Comparison of ENCODE assay signal across 8 cellular contexts in the genomic region with DNA sequence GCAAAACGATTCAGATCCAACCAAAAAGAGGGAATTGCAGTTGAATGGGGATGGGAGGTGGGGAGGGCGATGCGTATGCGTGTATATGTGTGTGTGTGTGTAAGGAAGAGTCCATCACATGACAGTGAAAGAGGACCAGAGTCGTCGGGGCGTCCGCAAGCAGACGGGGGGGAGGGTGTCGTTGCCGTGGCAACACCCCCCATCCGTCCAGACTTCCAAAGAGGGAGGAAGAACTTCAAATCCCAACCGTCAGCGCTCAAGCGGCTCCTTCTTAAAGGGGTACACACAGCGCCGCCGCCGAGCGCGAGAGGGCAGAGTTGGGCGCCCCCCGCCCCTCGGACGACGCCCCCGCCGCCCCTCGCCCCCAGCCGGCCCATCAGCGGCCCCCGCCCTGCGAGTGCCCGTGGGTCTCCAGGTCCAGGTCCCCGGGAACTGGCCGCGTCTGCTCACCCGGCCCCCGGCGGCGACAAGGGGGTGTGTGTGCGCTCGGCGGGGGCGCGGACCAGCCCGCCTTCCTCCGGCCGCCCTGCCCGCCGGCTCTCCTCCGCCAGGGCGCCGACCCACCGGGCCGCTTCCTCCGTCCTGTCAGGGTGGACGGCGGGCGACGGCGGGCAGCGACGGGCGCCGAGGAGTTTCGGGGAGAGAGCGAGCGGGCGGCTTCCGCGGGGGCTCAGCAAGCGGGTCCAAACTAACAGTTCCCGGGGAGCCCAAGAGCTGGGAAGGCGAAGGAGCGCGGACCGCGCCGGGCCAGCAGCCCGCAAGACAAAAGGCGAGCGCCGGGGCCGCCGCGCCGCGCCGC. TPM values are rescaled to one million over a fixed set of nuclear protein-coding genes. Genes with fewer than 3 reads are reported as not detected.
DNase-seq lines count a peak whose midpoint lies in the region; ATAC-seq, FAIRE-seq and TF ChIP-seq lines count a peak whose summit lies in the region.

No MANE protein-coding gene starts in this region.

- H3K9me3 Mint-ChIP-seq in activated B cell treated with CpG ODN at 0.5 μM for 24 hours (no peaks in the 10 kb centered on the region), chondrocyte (ENCODE audit: low read depth) (no peaks in the 10 kb centered on the region)

- CTCF ChIA-PET in AG04449 (lab: Yijun Ruan, JAX): interaction anchor here (0.7 to 1.0 kb wide), 2 partner anchors 10 to 204 kb away, joined by 3 read pairs; no protein-coding TSS in a partner anchor
- CTCF ChIA-PET in activated B cell treated with CpG ODN at 0.5 μM for 24 hours (lab: Charles Lee): no interaction called here

- H3K4me3 Mint-ChIP-seq in activated B cell treated with CpG ODN at 0.5 μM for 24 hours (peak overlapping the region; percentile 97), chondrocyte (ENCODE audit: unreplicated experiment) (peak overlapping the region; percentile 92)

- H3K36me3 Mint-ChIP-seq in activated B cell treated with CpG ODN at 0.5 μM for 24 hours (ENCODE audit: low read depth) (peaks cover 9% of the 10 kb centered on the region), chondrocyte (ENCODE audit: low read depth) (no peaks in the 10 kb centered on the region)

- H3K4me3 ChIP-seq in AG04449 (ENCODE audit: low read depth, low read length) (peak overlapping the region; percentile 87), kidney (ENCODE audit: low read length in 2 of 2) (peak overlapping the region; percentile 87 to 90)

- DNase-seq in AG04449 (ENCODE audit: low read depth, low spot score) (no peak), NCI-H2196 (lab: John Stamatoyannopoulos, UW; ENCODE audit: unreplicated experiment) (peak; percentile 66), activated B cell treated with CpG ODN at 0.5 μM for 24 hours (peak; percentile 41), chondrocyte (ENCODE audit: low spot score) (peak; percentile 91), kidney (peak; percentile 88), smooth muscle cell of the brain vasculature (ENCODE audit: low read depth, low spot score) (peak; percentile 41)

- TF ChIP-seq CTCF in AG04449 (IDR thresholded peaks at IDR 0.05; ENCODE audit: insufficient read depth, low read length, missing control alignments) (no peak), activated B cell treated with CpG ODN at 0.5 μM for 24 hours (IDR thresholded peaks at IDR 0.05) (no peak), chondrocyte (IDR thresholded peaks at IDR 0.05) (peak; percentile 45), kidney (IDR thresholded peaks at IDR 0.05; ENCODE audit: borderline replicate concordance, extremely low read depth, insufficient read depth) (no peak)

- H3K27ac ChIP-seq in kidney (ENCODE audit: low read depth in 2 of 2, low read length in 2 of 2): peak overlapping the region; percentile 87 to 92

- no peaks in the 10 kb centered on the region for H3K9me3 ChIP-seq in kidney (ENCODE audit: control insufficient read depth in 1 of 2, low read length in 2 of 2)

- H3K27ac Mint-ChIP-seq in activated B cell treated with CpG ODN at 0.5 μM for 24 hours (peak overlapping the region; percentile 92), chondrocyte (ENCODE audit: unreplicated experiment) (peak overlapping the region; percentile 97)

- ATAC-seq in GM18868 (IDR thresholded peaks at IDR 0.05; ENCODE audit: unreplicated experiment) (peak; percentile 13), HG03108 (IDR thresholded peaks at IDR 0.05; ENCODE audit: unreplicated experiment) (peak; percentile 18), activated B cell treated with CpG ODN at 0.5 μM for 24 hours (ENCODE audit: low read depth) (no peak)

- intact Hi-C loops in activated B cell treated with CpG ODN at 0.5 μM for 24 hours (cut with micrococcal nuclease): loop anchor here (1.0 to 5.0 kb wide), 6 partner anchors 9 to 1794 kb away; partner anchors contain the start of genes DCAF16, LAP3, MED28 and NCAPG
- intact Hi-C loops in kidney (cut with DNase I): no loop called here

- POLR2A ChIA-PET in AG04449 (lab: Yijun Ruan, JAX): no interaction called here
- POLR2A ChIA-PET in activated B cell treated with CpG ODN at 0.5 μM for 24 hours (lab: Charles Lee): no interaction called here

- FAIRE-seq in kidney (lab: Jason Lieb, UNC): no peak

- peak overlapping the region; percentile 29 to 76 for H3K9ac ChIP-seq in kidney (ENCODE audit: low read length in 2 of 2)

- no peaks in the 10 kb centered on the region for H3K36me3 ChIP-seq in kidney (ENCODE audit: control insufficient read depth in 1 of 2, insufficient read depth in 2 of 2, low read length in 2 of 2)

- no peaks in the 10 kb centered on the region for H3K4me1 ChIP-seq in kidney (ENCODE audit: control insufficient read depth in 1 of 2, insufficient read depth in 1 of 2, low read depth in 1 of 2, low read length in 2 of 2)

- H3K4me1 Mint-ChIP-seq in activated B cell treated with CpG ODN at 0.5 μM for 24 hours (peaks cover 24% of the 10 kb centered on the region), chondrocyte (ENCODE audit: low read depth) (peaks cover 20% of the 10 kb centered on the region)

- no peaks in the 10 kb centered on the region for H3K27me3 Mint-ChIP-seq in activated B cell treated with CpG ODN at 0.5 μM for 24 hours
- peaks cover 2% of the 10 kb centered on the region for H3K27me3 Mint-ChIP-seq in chondrocyte (ENCODE audit: low read depth)

RNA-seq across cellular contexts. Expression of gene LCORL, which starts 0.7 kb away (rescaled TPM):
- total RNA-seq in activated B cell treated with CpG ODN at 0.5 μM for 24 hours (11.9 and 12.6 TPM in 2 replicates), chondrocyte (8.9 to 9.1 TPM (median 9.0 TPM) in 3 replicates), kidney (13.7 TPM)
- polyA plus RNA-seq in kidney (ENCODE audit: insufficient read depth, low read depth, low replicate concordance): 2.8 TPM
